1 cellular context compared by ENCODE assay signal in genomic region chr6:27019651-27020552, GRCh38.
TF ChIP-seq lines count a peak whose summit lies in the region.

No MANE protein-coding gene starts in this region.

TF ChIP-seq in SK-N-SH treated with all-trans-retinoic acid at 6 μM for 48 hours, 23 proteins besides CTCF, POLR2A, EP300 and RAD21 (continued from another document):
- no peak for TF ChIP-seq ARNTL (CRISPR knock-in tag; IDR thresholded peaks at IDR 0.05; ENCODE audit: borderline replicate concordance, low read depth)
- TF ChIP-seq TCF4 (CRISPR knock-in tag; IDR thresholded peaks at IDR 0.05; ENCODE audit: borderline replicate concordance) = 0 out of 2 replicates have a peak, but pooled peaks have one; percentile 35
- TF ChIP-seq, protein P1, sequence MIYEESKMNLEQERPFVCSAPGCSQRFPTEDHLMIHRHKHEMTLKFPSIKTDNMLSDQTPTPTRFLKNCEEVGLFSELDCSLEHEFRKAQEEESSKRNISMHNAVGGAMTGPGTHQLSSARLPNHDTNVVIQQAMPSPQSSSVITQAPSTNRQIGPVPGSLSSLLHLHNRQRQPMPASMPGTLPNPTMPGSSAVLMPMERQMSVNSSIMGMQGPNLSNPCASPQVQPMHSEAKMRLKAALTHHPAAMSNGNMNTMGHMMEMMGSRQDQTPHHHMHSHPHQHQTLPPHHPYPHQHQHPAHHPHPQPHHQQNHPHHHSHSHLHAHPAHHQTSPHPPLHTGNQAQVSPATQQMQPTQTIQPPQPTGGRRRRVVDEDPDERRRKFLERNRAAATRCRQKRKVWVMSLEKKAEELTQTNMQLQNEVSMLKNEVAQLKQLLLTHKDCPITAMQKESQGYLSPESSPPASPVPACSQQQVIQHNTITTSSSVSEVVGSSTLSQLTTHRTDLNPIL (CRISPR knock-in tag; IDR thresholded peaks at IDR 0.05; ENCODE audit: low read depth) = no peak
- TF ChIP-seq SNAI2 (CRISPR knock-in tag; IDR thresholded peaks at IDR 0.05) = no peak
